16 cellular contexts compared by ENCODE assay signal in genomic region chr7:70349819-70350218, GRCh38.
A peak's percentile ranks its signal among the peaks of the same experiment; 100 is the strongest.
DNase-seq lines count a peak whose midpoint lies in the region; ATAC-seq lines count a peak whose summit lies in the region.
"Had no signal": no experiment of that assay in that cellular context is flagged by ENCODE, and none has a peak within 500 bp of the region (broad histone marks: within the 10 kb centered on the region; RNA-seq: fewer than 3 reads in every experiment).

No MANE protein-coding gene starts in this region.

- no peaks in the 10 kb centered on the region for H3K4me1 ChIP-seq in right cardiac atrium (ENCODE audit: control insufficient read depth, insufficient read depth, low read length)

- ATAC-seq in left cardiac atrium (peak; percentile 78 to 88), right cardiac atrium (peak; percentile 44 to 84)
- ATAC-seq: GM23338, HCT116 had no signal

- no peak overlapping the region for H3K27ac ChIP-seq in right cardiac atrium (ENCODE audit: low read length)

- no peak overlapping the region for H3K4me3 ChIP-seq in right cardiac atrium (ENCODE audit: low read length)
- H3K4me3 ChIP-seq: GM23338 had no signal

- no peaks in the 10 kb centered on the region for H3K9me3 ChIP-seq in right cardiac atrium (ENCODE audit: control insufficient read depth, low read length)

- no peaks in the 10 kb centered on the region for H3K27me3 ChIP-seq in right cardiac atrium (ENCODE audit: control insufficient read depth, insufficient read depth)

- WGBS in right cardiac atrium, result 55% methylated on average over 1 of the region's 1 CpG

- DNase-seq in NCI-H82 (lab: John Stamatoyannopoulos, UW) (peak; percentile 46), NCI-H82 treated with DMSO at 0.1 percent for 48 hours (lab: John Stamatoyannopoulos, UW; ENCODE audit: unreplicated experiment) (peak; percentile 19), left cardiac atrium (no peak), right cardiac atrium (no peak), NCI-H69 (lab: John Stamatoyannopoulos, UW) (no peak), NCI-H345 (lab: John Stamatoyannopoulos, UW) (no peak)
- DNase-seq: C1 segment of cervical spinal cord; Calu3; CD4-positive, alpha-beta memory T cell; COR-L47; DMS53; DMS79 treated with DMSO at 0.1 percent for 48 hours; GF-D8; H9 had no signal

- intact Hi-C loops in left cardiac atrium (cut with DNase I) (no loop called here), right cardiac atrium (cut with DNase I) (loop anchor here in 1 of 4 donors (10.0 kb wide), 1 partner anchor 345 kb away; no protein-coding TSS in a partner anchor)

Comparison
In these comparisons a context has a peak if more than half of its experiments do, and no peak if none do; other contexts are left out.
1. DNase-seq: peak in NCI-H82 (single experiment) and NCI-H82 treated with DMSO at 0.1 percent for 48 hours (single experiment); none in left cardiac atrium (single experiment), right cardiac atrium (0 of 3), NCI-H69 (single experiment) and NCI-H345 (single experiment).